ENCODE assay signal across 8 cellular contexts in genomic region chr3:125357032-125357658, GRCh38. TPM values are rescaled to one million over a fixed set of nuclear protein-coding genes. Genes with fewer than 3 reads are reported as not detected.
DNase-seq lines count a peak whose midpoint lies in the region; ATAC-seq and TF ChIP-seq lines count a peak whose summit lies in the region.

No MANE protein-coding gene starts in this region.

- DNase-seq in NCI-H2081 (lab: John Stamatoyannopoulos, UW) (peak; percentile 70 to 72), NCI-H2081 treated with DMSO at 0.1 percent for 48 hours (lab: John Stamatoyannopoulos, UW) (no peak), left lung (peak; percentile 47 to 86), NCI-H1436 (lab: John Stamatoyannopoulos, UW) (no peak)
- peak in 1 of 2 donors; percentile 17 for DNase-seq in central memory CD8-positive, alpha-beta T cell (ENCODE audit: low spot score in 2 of 2)
- peak; percentile 23 to 62 (median 34) for DNase-seq in stimulated activated CD4-positive, alpha-beta T cell treated with anti-CD3 and anti-CD28 coated beads, TNF-alpha, amount 100 ng/mL, for 24 hours (ENCODE audit: low read depth in 3 of 3)

- H3K27me3 ChIP-seq in left lung = no peaks in the 10 kb centered on the region

- ATAC-seq in HG03196 (IDR thresholded peaks at IDR 0.05; ENCODE audit: unreplicated experiment) (peak; percentile 52), left lung (peak; percentile 94)
- ATAC-seq in central memory CD8-positive, alpha-beta T cell (replicated peaks; ENCODE audit: extremely low read depth, poor library complexity, severe bottlenecking) = peak; percentile 78

- peaks cover 14 to 36% of the 10 kb centered on the region in 2 donors for H3K4me1 ChIP-seq in left lung

- H3K27ac Mint-ChIP-seq in central memory CD8-positive, alpha-beta T cell (ENCODE audit: low read depth) = peak overlapping the region; percentile 39

- H3K36me3 ChIP-seq in left lung = no peaks in the 10 kb centered on the region

- peaks cover 7% of the 10 kb centered on the region for H3K36me3 Mint-ChIP-seq in central memory CD8-positive, alpha-beta T cell (ENCODE audit: insufficient read depth)

- no peaks in the 10 kb centered on the region for H3K9me3 ChIP-seq in left lung

- H3K4me3 ChIP-seq in left lung = peak overlapping the region; percentile 47 to 49

- H3K27me3 Mint-ChIP-seq in central memory CD8-positive, alpha-beta T cell = no peaks in the 10 kb centered on the region

- H3K9me3 Mint-ChIP-seq in central memory CD8-positive, alpha-beta T cell = no peaks in the 10 kb centered on the region

- H3K27ac ChIP-seq in VCaP (peak overlapping the region; percentile 81), left lung (peak overlapping the region in 1 of 2 donors; percentile 50)

- peaks cover 69% of the 10 kb centered on the region for H3K4me1 Mint-ChIP-seq in central memory CD8-positive, alpha-beta T cell

- H3K4me3 Mint-ChIP-seq in central memory CD8-positive, alpha-beta T cell = peak overlapping the region; percentile 70

- intact Hi-C loops in left lung (cut with DNase I) = no loop called here

- TF ChIP-seq CTCF in VCaP (conservative IDR thresholded peaks at IDR 0.05) = no peak
- TF ChIP-seq CTCF in left lung (IDR thresholded peaks at IDR 0.05) = no peak

RNA-seq across cellular contexts. Expression of gene ZNF148, which starts 18.0 kb away (rescaled TPM):
- total RNA-seq in left lung = 10 to 100 TPM; 44.3 to 44.9 TPM

Comparison
In these comparisons a context has a peak if more than half of its experiments do, and no peak if none do; other contexts are left out.
1. DNase-seq: peak in NCI-H2081 (2 of 2), left lung (2 of 2) and stimulated activated CD4-positive, alpha-beta T cell treated with anti-CD3 and anti-CD28 coated beads, TNF-alpha, amount 100 ng/mL, for 24 hours (3 of 3); none in NCI-H2081 treated with DMSO at 0.1 percent for 48 hours (single experiment) and NCI-H1436 (single experiment).
2. Peak in every context shown above with its lines, with median percentiles within 50 percentile points of each other: ATAC-seq.